Comparison of ENCODE assay signal across 18 cellular contexts in genomic region chr9:109627042-109627441, GRCh38.
DNase-seq lines count a peak whose midpoint lies in the region; FAIRE-seq and TF ChIP-seq lines count a peak whose summit lies in the region.
"Had no signal": no experiment of that assay in that cellular context is flagged by ENCODE, and none has a peak within 500 bp of the region (broad histone marks: within the 10 kb centered on the region; RNA-seq: fewer than 3 reads in every experiment).

No MANE protein-coding gene starts in this region.

- H3K27ac ChIP-seq in SK-N-MC = no peak overlapping the region
- H3K27ac ChIP-seq: A549, HL-60 had no signal

- TF ChIP-seq CTCF in mesothelial cell of epicardium (IDR thresholded peaks at IDR 0.05; ENCODE audit: unreplicated experiment) (no peak), type B pancreatic cell (conservative IDR thresholded peaks at IDR 0.05) (no peak)

- H3K4me3 Mint-ChIP-seq in mesothelial cell of epicardium (no peak overlapping the region), type B pancreatic cell (no peak overlapping the region)
- H3K4me3 Mint-ChIP-seq: CD4-positive, CD25-positive, alpha-beta regulatory T cell had no signal

- H3K27ac Mint-ChIP-seq in mesothelial cell of epicardium = peak overlapping the region; percentile 21
- H3K27ac Mint-ChIP-seq in type B pancreatic cell = no peak overlapping the region

- peaks cover 13% of the 10 kb centered on the region for H3K4me1 Mint-ChIP-seq in mesothelial cell of epicardium
- peaks cover 11% of the 10 kb centered on the region for H3K4me1 Mint-ChIP-seq in type B pancreatic cell (ENCODE audit: unreplicated experiment)
- H3K4me1 Mint-ChIP-seq: CD4-positive, CD25-positive, alpha-beta regulatory T cell had no signal

- TF ChIP-seq POLR2A in GM12892 (IDR thresholded peaks at IDR 0.05; ENCODE audit: low read depth, low read length) = no peak

- H3K4me3 ChIP-seq in SK-N-MC = peak overlapping the region; percentile 6; the same call in 1 of the 2 replicates
- H3K4me3 ChIP-seq: A549 had no signal

- H3K36me3 Mint-ChIP-seq in mesothelial cell of epicardium (no peaks in the 10 kb centered on the region), type B pancreatic cell (no peaks in the 10 kb centered on the region)

- H3K9ac ChIP-seq in SK-N-MC (ENCODE audit: insufficient read length) = no peak overlapping the region

- H3K36me3 ChIP-seq in SK-N-MC (ENCODE audit: insufficient read depth, low read length) = no peaks in the 10 kb centered on the region

- H3K27me3 Mint-ChIP-seq in mesothelial cell of epicardium (ENCODE audit: low read depth) = peaks cover 46% of the 10 kb centered on the region
- H3K27me3 Mint-ChIP-seq in type B pancreatic cell = peaks cover 36% of the 10 kb centered on the region

- DNase-seq in Ammon's horn (ENCODE audit: low spot score) (peak; percentile 61), SK-N-MC (ENCODE audit: low read depth, low spot score) (no peak), head of caudate nucleus (peak in 36 of 42 donors; percentile 6 to 83 (median 41)), mesothelial cell of epicardium (ENCODE audit: low spot score in 2 of 2, unreplicated experiment in 2 of 2) (no peak), NCI-H345 (lab: John Stamatoyannopoulos, UW) (no peak), type B pancreatic cell (ENCODE audit: extremely low spot score, unreplicated experiment) (no peak), GM12892 (ENCODE audit: insufficient read length) (no peak)
- DNase-seq in activated CD4-positive, alpha-beta T cell treated with anti-CD3 and anti-CD28 coated beads, Interleukin-2, amount 50 U/mL, for 4 hours = no peak
- DNase-seq: AML-193; CD4-positive, CD25-positive, alpha-beta regulatory T cell; KBM-7; NCI-H1092; NCI-H446; NCI-H748 treated with DMSO at 0.1 percent for 48 hours; SHP77 had no signal

- no peaks in the 10 kb centered on the region for H3K9me3 ChIP-seq in SK-N-MC (ENCODE audit: low read depth, low read length)
- H3K9me3 ChIP-seq: A549 had no signal

- intact Hi-C loops in head of caudate nucleus (cut with DNase I) = no loop called here

- H3K9me3 Mint-ChIP-seq in mesothelial cell of epicardium (peaks cover 16% of the 10 kb centered on the region), type B pancreatic cell (no peaks in the 10 kb centered on the region)

- no peak for FAIRE-seq in GM12892 (lab: Jason Lieb, UNC)
- FAIRE-seq: A549, GM18507 had no signal

Comparison
In these comparisons a context has a peak if more than half of its experiments do, and no peak if none do; other contexts are left out.
1. DNase-seq: peak in Ammon's horn (single experiment) and head of caudate nucleus (36 of 42); none in SK-N-MC (single experiment), mesothelial cell of epicardium (0 of 2), activated CD4-positive, alpha-beta T cell treated with anti-CD3 and anti-CD28 coated beads, Interleukin-2, amount 50 U/mL, for 4 hours (0 of 2), NCI-H345 (single experiment), type B pancreatic cell (single experiment) and GM12892 (single experiment).